27 cellular contexts compared by ENCODE assay signal in genomic region chr1:93641527-93641926, GRCh38. TPM values are rescaled to one million over a fixed set of nuclear protein-coding genes. Genes with fewer than 3 reads are reported as not detected.
DNase-seq lines count a peak whose midpoint lies in the region; ATAC-seq, FAIRE-seq and TF ChIP-seq lines count a peak whose summit lies in the region.
"Had no signal": no experiment of that assay in that cellular context is flagged by ENCODE, and none has a peak within 500 bp of the region (broad histone marks: within the 10 kb centered on the region; RNA-seq: fewer than 3 reads in every experiment).

No MANE protein-coding gene starts in this region.

- TF ChIP-seq CTCF in astrocyte (IDR thresholded peaks at IDR 0.05; ENCODE audit: insufficient read depth, low read depth, low read length) (no peak), gastroesophageal sphincter (IDR thresholded peaks at IDR 0.05) (no peak), osteoblast (IDR thresholded peaks at IDR 0.05; ENCODE audit: extremely low read depth, low read depth, low read length) (no peak)

- H3K27ac Mint-ChIP-seq in astrocyte (ENCODE audit: unreplicated experiment) = no peak overlapping the region
- no peak overlapping the region for H3K27ac Mint-ChIP-seq in activated CD4-positive, alpha-beta T cell treated with anti-CD3 and anti-CD28 coated beads, Interleukin-2, amount 10 ng/mL, durations not matched to agents 7 days and 5 days
- H3K27ac Mint-ChIP-seq: type B pancreatic cell had no signal

- no peaks in the 10 kb centered on the region for H3K27me3 ChIP-seq in astrocyte (ENCODE audit: insufficient read depth, low read length)
- H3K27me3 ChIP-seq in gastroesophageal sphincter = no peaks in the 10 kb centered on the region
- no peaks in the 10 kb centered on the region for H3K27me3 ChIP-seq in aorta (ENCODE audit: control insufficient read depth in 1 of 2, insufficient read depth in 2 of 2, low read length in 1 of 2)
- no peaks in the 10 kb centered on the region for H3K27me3 ChIP-seq in osteoblast (ENCODE audit: insufficient read depth, low read length)
- H3K27me3 ChIP-seq: brain microvascular endothelial cell, foreskin keratinocyte, hepatocyte had no signal

- H3K4me1 Mint-ChIP-seq in astrocyte (ENCODE audit: low read depth, unreplicated experiment) = peaks cover 16% of the 10 kb centered on the region
- H3K4me1 Mint-ChIP-seq in activated CD4-positive, alpha-beta T cell treated with anti-CD3 and anti-CD28 coated beads, Interleukin-2, amount 10 ng/mL, durations not matched to agents 7 days and 5 days = peaks cover 9% of the 10 kb centered on the region

- H4K20me1 ChIP-seq in astrocyte (ENCODE audit: insufficient read depth, low read length) (peaks cover 47% of the 10 kb centered on the region), osteoblast (ENCODE audit: insufficient read depth, low read length) (peaks cover 8% of the 10 kb centered on the region)

- CTCF ChIA-PET in activated CD4-positive, alpha-beta T cell treated with anti-CD3 and anti-CD28 coated beads, Interleukin-2, amount 10 ng/mL, durations not matched to agents 7 days and 5 days (lab: Charles Lee) = no interaction called here

- H3K4me3 Mint-ChIP-seq in astrocyte (ENCODE audit: unreplicated experiment) = no peak overlapping the region
- H3K4me3 Mint-ChIP-seq in activated CD4-positive, alpha-beta T cell treated with anti-CD3 and anti-CD28 coated beads, Interleukin-2, amount 10 ng/mL, durations not matched to agents 7 days and 5 days = no peak overlapping the region
- H3K4me3 Mint-ChIP-seq: activated naive CD8-positive, alpha-beta T cell treated with anti-CD3 and anti-CD28 coated beads, Interleukin-2, amount 50 U/mL, for 24 hours; activated T-cell treated with anti-CD3 and anti-CD28 coated beads, Interleukin-2, amount 50 U/mL, for 4 hours; type B pancreatic cell had no signal

- TF ChIP-seq EP300 in gastroesophageal sphincter (IDR thresholded peaks at IDR 0.05) = no peak

- no peak overlapping the region for H3K9ac ChIP-seq in astrocyte (ENCODE audit: low read length)

- no peak for FAIRE-seq in astrocyte (lab: Jason Lieb, UNC)
- FAIRE-seq: D721Med had no signal

- 31 to 61% methylated on average over 5 of the region's 5 CpGs for WGBS in gastroesophageal sphincter (ENCODE audit: low coverage in 1 of 2), 2 donors
- WGBS in aorta, 2 donors = 11 to 15% methylated on average over 5 of the region's 5 CpGs

- no peaks in the 10 kb centered on the region for H3K27me3 Mint-ChIP-seq in astrocyte (ENCODE audit: low read depth, unreplicated experiment)
- no peaks in the 10 kb centered on the region for H3K27me3 Mint-ChIP-seq in activated CD4-positive, alpha-beta T cell treated with anti-CD3 and anti-CD28 coated beads, Interleukin-2, amount 10 ng/mL, durations not matched to agents 7 days and 5 days
- H3K27me3 Mint-ChIP-seq: activated naive CD8-positive, alpha-beta T cell treated with anti-CD3 and anti-CD28 coated beads, Interleukin-2, amount 50 U/mL, for 24 hours; type B pancreatic cell had no signal

- H3K36me3 Mint-ChIP-seq in astrocyte (ENCODE audit: low read depth, unreplicated experiment) = peaks cover 15% of the 10 kb centered on the region
- H3K36me3 Mint-ChIP-seq in activated CD4-positive, alpha-beta T cell treated with anti-CD3 and anti-CD28 coated beads, Interleukin-2, amount 10 ng/mL, durations not matched to agents 7 days and 5 days (ENCODE audit: low read depth) = no peaks in the 10 kb centered on the region

- H3K4me3 ChIP-seq in astrocyte (ENCODE audit: insufficient read depth, low read depth, low read length) (no peak overlapping the region), gastroesophageal sphincter (no peak overlapping the region), aorta (ENCODE audit: low read length in 2 of 2) (no peak overlapping the region), osteoblast (ENCODE audit: insufficient read depth, low read length) (no peak overlapping the region)
- H3K4me3 ChIP-seq: hepatocyte had no signal

- no peak for TF ChIP-seq POLR2A in gastroesophageal sphincter (IDR thresholded peaks at IDR 0.05)

- H3K4me2 ChIP-seq in astrocyte (ENCODE audit: low read length) = no peak overlapping the region
- H3K4me2 ChIP-seq in osteoblast (ENCODE audit: insufficient read depth, low read length) = no peak overlapping the region
- H3K4me2 ChIP-seq: hepatocyte had no signal

- H3K4me1 ChIP-seq in astrocyte (ENCODE audit: insufficient read depth, low read length) (peaks cover 4% of the 10 kb centered on the region), gastroesophageal sphincter (peaks cover 0 to 62% (median 2%) of the 10 kb centered on the region in 3 donors), aorta (ENCODE audit: control insufficient read depth in 1 of 2, insufficient read depth in 2 of 2, low read length in 2 of 2) (peaks cover 3 to 15% of the 10 kb centered on the region in 2 donors), osteoblast (ENCODE audit: insufficient read depth, low read length) (no peaks in the 10 kb centered on the region)
- H3K4me1 ChIP-seq: foreskin keratinocyte had no signal

- H3K79me2 ChIP-seq in astrocyte (ENCODE audit: insufficient read depth, low read length) (peaks cover 85% of the 10 kb centered on the region), osteoblast (ENCODE audit: insufficient read depth, low read length) (peaks cover 72% of the 10 kb centered on the region)

- H3K36me3 ChIP-seq in astrocyte (ENCODE audit: insufficient read depth, low read length) (peaks cover 25% of the 10 kb centered on the region), gastroesophageal sphincter (no peaks in the 10 kb centered on the region), aorta (ENCODE audit: control insufficient read depth in 1 of 2, insufficient read depth in 2 of 2, low read length in 1 of 2) (no peaks in the 10 kb centered on the region), osteoblast (ENCODE audit: insufficient read depth, low read length) (peaks cover 30% of the 10 kb centered on the region)

- H3K9me3 ChIP-seq in astrocyte (ENCODE audit: insufficient read depth, low read depth, low read length) (no peaks in the 10 kb centered on the region), gastroesophageal sphincter (no peaks in the 10 kb centered on the region), aorta (ENCODE audit: control insufficient read depth, low read length) (no peaks in the 10 kb centered on the region), osteoblast (ENCODE audit: low read depth, low read length) (no peaks in the 10 kb centered on the region)

- ATAC-seq in gastroesophageal sphincter (peak; percentile 34), aorta (ENCODE audit: low FRiP score) (peak; percentile 76)
- ATAC-seq: foreskin keratinocyte, left lobe of liver had no signal

- DNase-seq in M059J (ENCODE audit: low read depth) = peak; percentile 68
- peak; percentile 58 for DNase-seq in astrocyte (ENCODE audit: low read depth)
- no peak for DNase-seq in aorta
- no peak for DNase-seq in NCI-H2227 treated with DMSO at 0.1 percent for 48 hours (lab: John Stamatoyannopoulos, UW)
- DNase-seq in activated CD4-positive, alpha-beta T cell treated with anti-CD3 and anti-CD28 coated beads, Interleukin-2, amount 10 ng/mL, durations not matched to agents 7 days and 5 days = no peak
- no peak for DNase-seq in osteoblast (ENCODE audit: insufficient read length, low spot score, missing footprints)
- DNase-seq: activated CD4-positive, alpha-beta T cell treated with anti-CD3 and anti-CD28 coated beads, Interleukin-2, amount 50 U/mL, for 1 hour; activated naive CD8-positive, alpha-beta T cell treated with anti-CD3 and anti-CD28 coated beads, Interleukin-2, amount 50 U/mL, for 24 hours; activated T-cell treated with anti-CD3 and anti-CD28 coated beads, Interleukin-2, amount 50 U/mL, for 4 hours; brain microvascular endothelial cell; effector memory CD4-positive, alpha-beta T cell; erythroblast; foreskin keratinocyte; Karpas-422; NCI-H1436; NCI-H524; NK-92 treated with Interleukin-12 subunit alpha and Interleukin-12 subunit beta, amount 100 ng/mL, for 24 hours; nucleus accumbens; SHP77; stimulated activated CD4-positive, alpha-beta T cell treated with anti-CD3 and anti-CD28 coated beads, Interleukin-2, amount 100 ng/mL, for 24 hours; T-helper 9 cell had no signal

- no peak overlapping the region for H2AFZ ChIP-seq in astrocyte (ENCODE audit: low read depth, low read length)
- H2AFZ ChIP-seq in osteoblast (ENCODE audit: low read length) = no peak overlapping the region
- H2AFZ ChIP-seq: hepatocyte had no signal

- H3K27ac ChIP-seq in astrocyte (ENCODE audit: low read depth, low read length) (no peak overlapping the region), gastroesophageal sphincter (peak overlapping the region; percentile 16 to 75 (median 41)), aorta (ENCODE audit: low read depth in 1 of 2, low read length in 2 of 2) (peak overlapping the region in 1 of 2 donors; percentile 60), osteoblast (ENCODE audit: low read depth, low read length) (no peak overlapping the region)
- H3K27ac ChIP-seq: brain microvascular endothelial cell, foreskin keratinocyte, hepatocyte, HL-60 had no signal

- no peaks in the 10 kb centered on the region for H3K9me3 Mint-ChIP-seq in astrocyte (ENCODE audit: unreplicated experiment)
- H3K9me3 Mint-ChIP-seq in activated CD4-positive, alpha-beta T cell treated with anti-CD3 and anti-CD28 coated beads, Interleukin-2, amount 10 ng/mL, durations not matched to agents 7 days and 5 days = no peaks in the 10 kb centered on the region
- H3K9me3 Mint-ChIP-seq: activated naive CD8-positive, alpha-beta T cell treated with anti-CD3 and anti-CD28 coated beads, Interleukin-2, amount 50 U/mL, for 24 hours; activated T-cell treated with anti-CD3 and anti-CD28 coated beads, Interleukin-2, amount 50 U/mL, for 4 hours had no signal

- POLR2A ChIA-PET in activated CD4-positive, alpha-beta T cell treated with anti-CD3 and anti-CD28 coated beads, Interleukin-2, amount 10 ng/mL, durations not matched to agents 7 days and 5 days (lab: Charles Lee) = no interaction called here

- intact Hi-C loops in aorta (cut with DNase I) = loop anchor here in 1 of 2 donors (5.0 kb wide), 1 partner anchor 41 kb away; the partner anchor contains the start of gene BCAR3

RNA-seq across cellular contexts. Expression of gene BCAR3, which starts 40.1 kb away (rescaled TPM):
- total RNA-seq in M059J (2014; rRNA removed; shearing (Covaris generic)) = 52.4 and 72.2 TPM in 2 replicates
- total RNA-seq in astrocyte (30.0 and 31.1 TPM in 2 replicates), gastroesophageal sphincter (10 to 100 TPM; 33.9 to 40.2 (median 38.3) TPM), aorta (10 to 100 TPM; 18.4 to 24.1 TPM), osteoblast (34.0 and 37.1 TPM in 2 replicates)
- 10 to 100 TPM in 1 of 2 donors, 1 to 10 TPM in 1; 8.4 to 13.7 TPM for polyA plus RNA-seq in aorta
- under 1 TPM; 0.42 to 0.67 TPM for total RNA-seq in activated CD4-positive, alpha-beta T cell treated with anti-CD3 and anti-CD28 coated beads, Interleukin-2, amount 10 ng/mL, durations not matched to agents 7 days and 5 days

Comparison
In these comparisons a context has a peak if more than half of its experiments do, and no peak if none do; other contexts are left out.
1. DNase-seq: peak in M059J (single experiment) and astrocyte (single experiment); none in aorta (0 of 2), NCI-H2227 treated with DMSO at 0.1 percent for 48 hours (single experiment), activated CD4-positive, alpha-beta T cell treated with anti-CD3 and anti-CD28 coated beads, Interleukin-2, amount 10 ng/mL, durations not matched to agents 7 days and 5 days (single experiment) and osteoblast (single experiment).
2. H3K27ac ChIP-seq: peak in gastroesophageal sphincter (4 of 4); none in astrocyte (single experiment) and osteoblast (single experiment).
3. RNA of gene BCAR3, which starts 40.1 kb away (total RNA-seq): 52.4 to 72.2 TPM in M059J, 33.9 to 40.2 TPM in gastroesophageal sphincter, 34.0 to 37.1 TPM in osteoblast, 30.0 to 31.1 TPM in astrocyte and 18.4 to 24.1 TPM in aorta; 0.42 to 0.67 TPM in activated CD4-positive, alpha-beta T cell treated with anti-CD3 and anti-CD28 coated beads, Interleukin-2, amount 10 ng/mL, durations not matched to agents 7 days and 5 days; every median in the first group is over 10 times any median in the second.